15 cellular contexts compared by ENCODE assay signal in the genomic region with DNA sequence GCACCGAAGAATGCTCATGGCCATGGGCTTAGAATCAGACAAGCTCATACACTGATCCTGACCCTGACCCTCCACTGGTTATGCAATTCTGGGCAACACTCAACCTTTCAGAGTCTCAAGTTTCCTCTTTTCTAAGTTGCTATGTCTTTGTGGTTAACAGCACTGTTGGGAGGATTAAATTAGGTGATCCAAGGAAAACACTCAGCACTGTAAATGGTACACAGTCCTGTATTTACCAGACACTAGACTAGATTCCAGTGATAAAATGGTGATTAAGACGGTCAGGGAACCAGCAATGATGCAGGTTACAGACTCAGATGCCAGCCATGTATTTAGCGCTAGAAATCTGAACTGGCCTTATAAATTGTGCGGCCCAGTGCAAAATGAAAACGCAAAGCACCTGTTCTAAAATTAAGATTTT. TPM values are rescaled to one million over a fixed set of nuclear protein-coding genes. Genes with fewer than 3 reads are reported as not detected.
DNase-seq lines count a peak whose midpoint lies in the region; ATAC-seq, FAIRE-seq and TF ChIP-seq lines count a peak whose summit lies in the region.
"Had no signal": no experiment of that assay in that cellular context is flagged by ENCODE, and none has a peak within 500 bp of the region (broad histone marks: within the 10 kb centered on the region; RNA-seq: fewer than 3 reads in every experiment).

No MANE protein-coding gene starts in this region.

- BruUV-seq in HepG2 (replicated peaks; lab: Mats Ljungman, UMichigan), result no TSS peak

- no peak for TF ChIP-seq RAD21 in HepG2 (CRISPR knock-in tag; IDR thresholded peaks at IDR 0.05)

- no peak overlapping the region for H3K27ac ChIP-seq in HepG2 (ENCODE audit: extremely low read length, insufficient read depth, low read length)
- H3K27ac ChIP-seq: C4-2B had no signal

- no peaks in the 10 kb centered on the region for H3K9me3 ChIP-seq in HepG2 (ENCODE audit: low read length)
- H3K9me3 ChIP-seq: heart right ventricle had no signal

- WGBS in HepG2 (ENCODE audit: low lambda C conversion rate), result 78% methylated on average over 5 of the region's 5 CpGs

- peak; percentile 22 for DNase-seq in EL
- peak; percentile 42 for DNase-seq in NCI-H226
- peak; percentile 31 for DNase-seq in brain pericyte (ENCODE audit: low read depth, low spot score)
- no peak for DNase-seq in HepG2 (ENCODE audit: low spot score)
- DNase-seq in activated CD8-positive, alpha-beta memory T cell treated with anti-CD3 and anti-CD28 coated beads for 24 hours, result no peak
- DNase-seq in GM19238 (ENCODE audit: insufficient read length, low spot score), result no peak
- DNase-seq in OCI-M2 (lab: John Stamatoyannopoulos, UW; ENCODE audit: unreplicated experiment), result no peak
- DNase-seq: activated naive CD4-positive, alpha-beta T cell treated with anti-CD3 and anti-CD28 coated beads, Interleukin-2, amount 10 ng/mL, durations not matched to agents 7 days and 5 days; heart right ventricle; NCI-H1436; stimulated activated naive CD4-positive, alpha-beta T cell treated with Interleukin-2 at 50 U/mL for 16 hours had no signal

- H3K27me3 ChIP-seq in HepG2 (ENCODE audit: control insufficient read depth in 1 of 2, insufficient read depth in 2 of 2, low read length in 2 of 2), result no peaks in the 10 kb centered on the region
- H3K27me3 ChIP-seq: heart right ventricle had no signal

- H3K4me1 ChIP-seq in HepG2 (ENCODE audit: insufficient read depth, low read length), result peaks cover 19% of the 10 kb centered on the region

- H4K20me1 ChIP-seq in HepG2 (ENCODE audit: insufficient read depth, low read length), result peaks cover 5% of the 10 kb centered on the region; the same call in 1 of the 2 replicates

- ATAC-seq in HepG2, result no peak; the same call in 2 of the 3 replicates
- ATAC-seq in GM19351 (IDR thresholded peaks at IDR 0.05; ENCODE audit: unreplicated experiment), result no peak

- no peak overlapping the region for H2AFZ ChIP-seq in HepG2 (ENCODE audit: low read length)

- TF ChIP-seq POLR2A in HepG2 (IDR thresholded peaks at IDR 0.05; ENCODE audit: insufficient read depth in 1 of 2, low read depth in 2 of 2, low read length in 2 of 2), result no peak

- FAIRE-seq in HepG2 (lab: Jason Lieb, UNC), result no peak
- FAIRE-seq: G401.6 had no signal

- H3K4me2 ChIP-seq in HepG2 (ENCODE audit: low read depth, low read length), result no peak overlapping the region

- H3K4me3 ChIP-seq in HepG2 (replicated peaks in 1 of 3; ENCODE audit: insufficient read depth in 1 of 3, low read depth in 2 of 3, low read length in 3 of 3), result no peak overlapping the region
- H3K4me3 ChIP-seq: heart right ventricle, lung had no signal

- H3K9ac ChIP-seq in HepG2 (ENCODE audit: insufficient read depth, low read depth, low read length), result no peak overlapping the region

- H3K79me2 ChIP-seq in HepG2 (ENCODE audit: insufficient read depth, low read length), result no peaks in the 10 kb centered on the region

- POLR2A ChIA-PET in HepG2 (lab: Yijun Ruan, JAX), result interaction anchor here (1.2 kb wide), 1 partner anchor 8 kb away, joined by 5 read pairs; a partner anchor contains a TSS

- TF ChIP-seq EP300 in HepG2 (IDR thresholded peaks at IDR 0.05; ENCODE audit: low read depth in 2 of 2, low read length in 2 of 2) (no peak), HepG2 (CRISPR knock-in tag; IDR thresholded peaks at IDR 0.05; ENCODE audit: borderline replicate concordance) (no peak)

- TF ChIP-seq CTCF in HepG2 (CRISPR knock-in tag; IDR thresholded peaks at IDR 0.05), result no peak

- in situ Hi-C loops in HepG2 (cut with HindIII; ENCODE audit: extremely low pct_ligation_motif_present, low pct_unique_long_range_greater_than_20kb), result no loop called here

- CTCF ChIA-PET in HepG2 (lab: Yijun Ruan, JAX; ENCODE audit: low intra/inter-chr PET ratio, low total read pairs), result no interaction called here

- intact Hi-C loops in HepG2 (cut with micrococcal nuclease; ENCODE audit: unreplicated experiment), result no loop called here

- no peaks in the 10 kb centered on the region for H3K36me3 ChIP-seq in HepG2 (replicated peaks in 1 of 2; ENCODE audit: control insufficient read depth in 1 of 2, insufficient read depth in 2 of 2, low read length in 2 of 2)
- H3K36me3 ChIP-seq: heart right ventricle had no signal

TF ChIP-seq in HepG2, 621 proteins besides CTCF, POLR2A, EP300 and RAD21 (continues in another document):
- TF ChIP-seq ZNF644 (CRISPR knock-in tag; IDR thresholded peaks at IDR 0.05; ENCODE audit: low read depth) (no peak), NR1H2 (CRISPR knock-in tag; IDR thresholded peaks at IDR 0.05; ENCODE audit: borderline replicate concordance, low read depth) (no peak), NR2F6 (IDR thresholded peaks at IDR 0.05) (peak; percentile 24; the same call in 1 of the 2 replicates), NR2F6 (CRISPR knock-in tag; IDR thresholded peaks at IDR 0.05) (no peak), HMG20B (CRISPR knock-in tag; conservative IDR thresholded peaks at IDR 0.05) (no peak), AGO1 (IDR thresholded peaks at IDR 0.05; ENCODE audit: low read depth, low read length, poor library complexity, severe bottlenecking) (no peak), FLYWCH1 (CRISPR knock-in tag; IDR thresholded peaks at IDR 0.05) (no peak), ZNF777 (CRISPR knock-in tag; IDR thresholded peaks at IDR 0.05) (no peak), TP53 (CRISPR knock-in tag; conservative IDR thresholded peaks at IDR 0.05) (no peak), SIX4 (CRISPR knock-in tag; IDR thresholded peaks at IDR 0.05) (peak; percentile 34; the same call in 1 of the 2 replicates), ZNF577 (CRISPR knock-in tag; IDR thresholded peaks at IDR 0.05; ENCODE audit: borderline replicate concordance, low read depth) (no peak)
- TF ChIP-seq, protein P1, sequence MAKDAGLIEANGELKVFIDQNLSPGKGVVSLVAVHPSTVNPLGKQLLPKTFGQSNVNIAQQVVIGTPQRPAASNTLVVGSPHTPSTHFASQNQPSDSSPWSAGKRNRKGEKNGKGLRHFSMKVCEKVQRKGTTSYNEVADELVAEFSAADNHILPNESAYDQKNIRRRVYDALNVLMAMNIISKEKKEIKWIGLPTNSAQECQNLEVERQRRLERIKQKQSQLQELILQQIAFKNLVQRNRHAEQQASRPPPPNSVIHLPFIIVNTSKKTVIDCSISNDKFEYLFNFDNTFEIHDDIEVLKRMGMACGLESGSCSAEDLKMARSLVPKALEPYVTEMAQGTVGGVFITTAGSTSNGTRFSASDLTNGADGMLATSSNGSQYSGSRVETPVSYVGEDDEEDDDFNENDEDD (CRISPR knock-in tag; IDR thresholded peaks at IDR 0.05; ENCODE audit: borderline replicate concordance), result no peak
- TF ChIP-seq, protein P2, sequence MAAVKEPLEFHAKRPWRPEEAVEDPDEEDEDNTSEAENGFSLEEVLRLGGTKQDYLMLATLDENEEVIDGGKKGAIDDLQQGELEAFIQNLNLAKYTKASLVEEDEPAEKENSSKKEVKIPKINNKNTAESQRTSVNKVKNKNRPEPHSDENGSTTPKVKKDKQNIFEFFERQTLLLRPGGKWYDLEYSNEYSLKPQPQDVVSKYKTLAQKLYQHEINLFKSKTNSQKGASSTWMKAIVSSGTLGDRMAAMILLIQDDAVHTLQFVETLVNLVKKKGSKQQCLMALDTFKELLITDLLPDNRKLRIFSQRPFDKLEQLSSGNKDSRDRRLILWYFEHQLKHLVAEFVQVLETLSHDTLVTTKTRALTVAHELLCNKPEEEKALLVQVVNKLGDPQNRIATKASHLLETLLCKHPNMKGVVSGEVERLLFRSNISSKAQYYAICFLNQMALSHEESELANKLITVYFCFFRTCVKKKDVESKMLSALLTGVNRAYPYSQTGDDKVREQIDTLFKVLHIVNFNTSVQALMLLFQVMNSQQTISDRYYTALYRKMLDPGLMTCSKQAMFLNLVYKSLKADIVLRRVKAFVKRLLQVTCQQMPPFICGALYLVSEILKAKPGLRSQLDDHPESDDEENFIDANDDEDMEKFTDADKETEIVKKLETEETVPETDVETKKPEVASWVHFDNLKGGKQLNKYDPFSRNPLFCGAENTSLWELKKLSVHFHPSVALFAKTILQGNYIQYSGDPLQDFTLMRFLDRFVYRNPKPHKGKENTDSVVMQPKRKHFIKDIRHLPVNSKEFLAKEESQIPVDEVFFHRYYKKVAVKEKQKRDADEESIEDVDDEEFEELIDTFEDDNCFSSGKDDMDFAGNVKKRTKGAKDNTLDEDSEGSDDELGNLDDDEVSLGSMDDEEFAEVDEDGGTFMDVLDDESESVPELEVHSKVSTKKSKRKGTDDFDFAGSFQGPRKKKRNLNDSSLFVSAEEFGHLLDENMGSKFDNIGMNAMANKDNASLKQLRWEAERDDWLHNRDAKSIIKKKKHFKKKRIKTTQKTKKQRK (IDR thresholded peaks at IDR 0.05; ENCODE audit: low read length), result no peak

RNA-seq across cellular contexts. Expression of a gene that starts 8.1 kb away (rescaled TPM):
- total RNA-seq in HepG2 (2016; rRNA removed; fragmentation: Illumina TruSeq; extraction: Trizol), result 7.7 and 11.5 TPM in 2 replicates
- total RNA-seq in HepG2 (2016; cell fraction: cytosol; rRNA removed; fragmentation: Illumina TruSeq; extraction: Trizol; ENCODE audit: low read depth), result 1.9 and 2.0 TPM in 2 replicates
- 9.2 and 12.1 TPM in 2 replicates for total RNA-seq in HepG2 (2016; cell fraction: insoluble cytoplasmic fraction; rRNA removed; fragmentation: Illumina TruSeq; extraction: Trizol)
- 3.7 and 4.3 TPM in 2 replicates for total RNA-seq in HepG2 (2016; cell fraction: membrane; rRNA removed; fragmentation: Illumina TruSeq; extraction: Trizol)
- 23.1 and 24.2 TPM in 2 replicates for total RNA-seq in HepG2 (2016; cell fraction: nucleus; rRNA removed; fragmentation: Illumina TruSeq; extraction: Trizol)
- 2.2 and 2.5 TPM in 2 replicates for polyA plus RNA-seq in HepG2 (2011; rRNA removed)
- polyA plus RNA-seq in HepG2 (2011; cell fraction: cytosol; rRNA removed), result 2.3 and 2.4 TPM in 2 replicates
- polyA plus RNA-seq in HepG2 (2011; cell fraction: nucleus; rRNA removed), result 1.7 and 2.1 TPM in 2 replicates
- polyA plus RNA-seq in HepG2 (2012), result 3.0 and 3.1 TPM in 2 replicates
- 0.65 and 0.67 TPM in 2 replicates for polyA plus RNA-seq in HepG2 (2016; cell fraction: cytosol; fragmentation: Illumina TruSeq; extraction: Trizol; ENCODE audit: low read depth)
- 10.9 and 13.0 TPM in 2 replicates for polyA plus RNA-seq in HepG2 (2016; cell fraction: insoluble cytoplasmic fraction; fragmentation: Illumina TruSeq; extraction: Trizol; ENCODE audit: low read depth)
- 1.6 and 2.5 TPM in 2 replicates for polyA plus RNA-seq in HepG2 (2016; cell fraction: membrane; fragmentation: Illumina TruSeq; extraction: Trizol; ENCODE audit: low read depth)
- 4.2 and 4.8 TPM in 2 replicates for polyA plus RNA-seq in HepG2 (2016; cell fraction: nucleus; fragmentation: Illumina TruSeq; extraction: Trizol; ENCODE audit: insufficient read depth, low read depth)
- 13.7 and 32.5 TPM in 2 replicates for polyA minus RNA-seq in HepG2 (2011; rRNA and poly(A)+ RNA removed; ENCODE audit: low replicate concordance)
- polyA minus RNA-seq in HepG2 (2011; cell fraction: cytosol; rRNA and poly(A)+ RNA removed), result 4.5 and 9.4 TPM in 2 replicates
- polyA minus RNA-seq in HepG2 (2011; cell fraction: nucleus; rRNA and poly(A)+ RNA removed), result 35.5 and 38.8 TPM in 2 replicates

Comparison
In these comparisons a context has a peak if more than half of its experiments do, and no peak if none do; other contexts are left out.
1. DNase-seq: peak in EL (single experiment), NCI-H226 (single experiment) and brain pericyte (single experiment); none in HepG2 (single experiment), activated CD8-positive, alpha-beta memory T cell treated with anti-CD3 and anti-CD28 coated beads for 24 hours (single experiment), GM19238 (single experiment) and OCI-M2 (single experiment).